Comparison of ENCODE assay signal across 31 cellular contexts in genomic region chr17:17487998-17488397, GRCh38.
"Had no signal": no experiment of that assay in that cellular context is flagged by ENCODE, and none has a peak within 500 bp of the region (broad histone marks: within the 10 kb centered on the region; RNA-seq: fewer than 3 reads in every experiment).

No MANE protein-coding gene starts in this region.

- H3K27me3 ChIP-seq: ascending aorta, cardiac muscle cell, colonic mucosa, left lung, neutrophil, pancreas, vagina had no signal

- DNase-seq: activated CD4-positive, alpha-beta T cell treated with anti-CD3 and anti-CD28 coated beads, Interleukin-2, amount 10 ng/mL, durations not matched to agents 24 days and 14 days; activated CD4-positive, CD25-positive, alpha-beta regulatory T cell treated with anti-CD3 and anti-CD28 coated beads, Interleukin-2, amount 50 U/mL, for 72 hours; activated gamma-delta T cell; activated naive CD4-positive, alpha-beta T cell treated with anti-CD3 and anti-CD28 coated beads, Interleukin-2, amount 50 U/mL, for 16 hours; activated T-cell treated with anti-CD3 and anti-CD28 coated beads for 4 hours; cerebellar nuclear complex; colonic mucosa; effector CD8-positive, alpha-beta T cell; left lung; mesendoderm; pancreas; stimulated activated CD4-positive, alpha-beta T cell treated with anti-CD3 and anti-CD28 coated beads, Interleukin-15, amount 100 ng/mL, for 24 hours; stimulated activated CD4-positive, alpha-beta T cell treated with anti-CD3 and anti-CD28 coated beads, Interleukin-2, amount 100 ng/mL, for 24 hours; stimulated activated naive CD4-positive, alpha-beta T cell; T-helper 1 cell had no signal

- FAIRE-seq: endometrium, frontal cortex, islet of Langerhans, pancreas had no signal

- H3K4me2 ChIP-seq: smooth muscle cell had no signal

- H3K27ac ChIP-seq: ascending aorta, cardiac muscle cell, colonic mucosa, epithelial cell of prostate, left lung, neutrophil, pancreas, psoas muscle, thoracic aorta, vagina had no signal

- ATAC-seq: left lung; natural killer cell treated with Interleukin-12 subunit alpha and Interleukin-12 subunit beta and Interleukin-15 and Interleukin-18, amount 100 ng/mL, for 72 hours; pancreas; psoas muscle had no signal

- H3K36me3 ChIP-seq: colonic mucosa had no signal

- H3K4me3 ChIP-seq: ascending aorta, cardiac muscle cell, colonic mucosa, left lung, lung, pancreas, psoas muscle, smooth muscle cell, thoracic aorta, vagina had no signal

- H3K27me3 Mint-ChIP-seq: activated CD4-positive, alpha-beta T cell treated with anti-CD3 and anti-CD28 coated beads, Interleukin-2, amount 10 ng/mL, durations not matched to agents 24 days and 14 days; brain; natural killer cell treated with Interleukin-12 subunit alpha and Interleukin-12 subunit beta and Interleukin-15 and Interleukin-18, amount 100 ng/mL, for 72 hours had no signal

- H3K9me3 Mint-ChIP-seq: activated CD4-positive, alpha-beta T cell treated with anti-CD3 and anti-CD28 coated beads, Interleukin-2, amount 10 ng/mL, durations not matched to agents 24 days and 14 days; activated T-helper 1 cell treated with anti-CD3 and anti-CD28 coated beads, Interleukin-12 subunit alpha, Interleukin-12 subunit beta, Interleukin-2, Interleukin-4 antibody, amounts not matched to agents 30 ng/mL and 10 ng/mL and 1 ng/mL, durations not matched to agents 14 hours and 24 hours and 36 hours; brain; natural killer cell treated with Interleukin-12 subunit alpha and Interleukin-12 subunit beta and Interleukin-15 and Interleukin-18, amount 100 ng/mL, for 72 hours; type B pancreatic cell had no signal

- H3K9me3 ChIP-seq: ascending aorta, colonic mucosa, left lung, neutrophil, pancreas, psoas muscle, thoracic aorta, vagina had no signal

- H3K4me1 ChIP-seq: ascending aorta, colonic mucosa, pancreas had no signal

- H3K27ac Mint-ChIP-seq: activated T-helper 1 cell treated with anti-CD3 and anti-CD28 coated beads, Interleukin-12 subunit alpha, Interleukin-12 subunit beta, Interleukin-2, Interleukin-4 antibody, amounts not matched to agents 30 ng/mL and 10 ng/mL and 1 ng/mL, durations not matched to agents 14 hours and 24 hours and 36 hours; type B pancreatic cell had no signal

- H3K4me3 Mint-ChIP-seq: activated T-helper 1 cell treated with anti-CD3 and anti-CD28 coated beads, Interleukin-12 subunit alpha, Interleukin-12 subunit beta, Interleukin-2, Interleukin-4 antibody, amounts not matched to agents 30 ng/mL and 10 ng/mL and 1 ng/mL, durations not matched to agents 14 hours and 24 hours and 36 hours; brain; natural killer cell treated with Interleukin-12 subunit alpha and Interleukin-12 subunit beta and Interleukin-15 and Interleukin-18, amount 100 ng/mL, for 72 hours; type B pancreatic cell had no signal
